ENCODE assay signal across 28 cellular contexts in the genomic region with DNA sequence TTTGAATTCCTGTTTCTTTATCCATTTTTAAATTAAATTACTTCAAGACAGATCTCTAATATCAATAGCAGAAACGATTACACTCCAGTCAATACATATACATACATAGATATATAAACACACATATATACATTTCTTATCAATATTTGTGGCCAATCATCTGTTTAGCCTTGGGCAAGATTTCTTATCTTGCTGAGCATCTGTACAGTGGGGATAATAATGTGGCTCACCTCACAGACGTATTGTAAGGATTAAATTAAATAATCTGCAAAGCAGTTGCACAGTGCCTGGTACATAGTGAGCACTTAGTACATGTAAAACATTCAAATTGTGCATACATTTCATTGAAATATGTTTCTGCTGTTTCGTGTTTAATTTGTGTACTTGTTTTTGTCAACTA. TPM values are rescaled to one million over a fixed set of nuclear protein-coding genes. Genes with fewer than 3 reads are reported as not detected.
"Had no signal": no experiment of that assay in that cellular context is flagged by ENCODE, and none has a peak within 500 bp of the region (broad histone marks: within the 10 kb centered on the region; RNA-seq: fewer than 3 reads in every experiment).

No MANE protein-coding gene starts in this region.

- H3K4me3 Mint-ChIP-seq: dendritic cell treated with granulocyte-macrophage colony-stimulating factor and Interleukin-4, amounts not matched to agents 40 ng/mL and 50 ng/mL, for 4 days; effector memory CD8-positive, alpha-beta T cell; endodermal cell had no signal

- H3K27me3 ChIP-seq: colonic mucosa, dorsolateral prefrontal cortex, esophagus muscularis mucosa, esophagus squamous epithelium, foreskin keratinocyte, gastrocnemius medialis, gastroesophageal sphincter, heart left ventricle, heart right ventricle, hepatocyte had no signal

- ATAC-seq: effector memory CD8-positive, alpha-beta T cell; esophagus mucosa; foreskin keratinocyte; gastrocnemius medialis; gastroesophageal sphincter; heart left ventricle; heart right ventricle had no signal

- H3K79me2 ChIP-seq: hepatocyte had no signal

- H3K4me2 ChIP-seq: hepatocyte had no signal

- DNase-seq: colonic mucosa; cortex of kidney; dermis blood vessel endothelial cell; dorsolateral prefrontal cortex; effector CD4-positive, alpha-beta T cell; effector CD8-positive, alpha-beta T cell; effector memory CD4-positive, alpha-beta T cell; effector memory CD8-positive, alpha-beta T cell; endodermal cell; erythroblast; esophagus squamous epithelium; foreskin fibroblast; foreskin keratinocyte; foreskin melanocyte; gastrocnemius medialis; head of caudate nucleus; heart left ventricle; heart right ventricle had no signal

- H3K4me1 Mint-ChIP-seq: endodermal cell had no signal

- H2AFZ ChIP-seq: hepatocyte had no signal

- H3K36me3 ChIP-seq: colonic mucosa, esophagus muscularis mucosa, esophagus squamous epithelium, gastrocnemius medialis, gastroesophageal sphincter, heart left ventricle, heart right ventricle had no signal

- H3K9me3 Mint-ChIP-seq: dendritic cell treated with granulocyte-macrophage colony-stimulating factor and Interleukin-4, amounts not matched to agents 40 ng/mL and 50 ng/mL, for 4 days; effector memory CD8-positive, alpha-beta T cell; endodermal cell had no signal

- H3K27me3 Mint-ChIP-seq: dendritic cell treated with granulocyte-macrophage colony-stimulating factor and Interleukin-4, amounts not matched to agents 40 ng/mL and 50 ng/mL, for 4 days; effector memory CD8-positive, alpha-beta T cell had no signal

- H3K4me3 ChIP-seq: colonic mucosa, coronary artery, dorsolateral prefrontal cortex, esophagus muscularis mucosa, esophagus squamous epithelium, gastrocnemius medialis, gastroesophageal sphincter, heart left ventricle, heart right ventricle, hepatocyte had no signal

- H3K9me3 ChIP-seq: colonic mucosa, esophagus muscularis mucosa, esophagus squamous epithelium, gastrocnemius medialis, gastroesophageal sphincter had no signal

- H3K27ac ChIP-seq: colonic mucosa, coronary artery, dorsolateral prefrontal cortex, epithelial cell of prostate, esophagus muscularis mucosa, esophagus squamous epithelium, foreskin keratinocyte, gastrocnemius medialis, gastroesophageal sphincter, heart left ventricle, heart right ventricle, hepatocyte had no signal

- H3K27ac Mint-ChIP-seq: dendritic cell treated with granulocyte-macrophage colony-stimulating factor and Interleukin-4, amounts not matched to agents 40 ng/mL and 50 ng/mL, for 4 days; effector memory CD8-positive, alpha-beta T cell; endodermal cell had no signal

- H3K4me1 ChIP-seq: colonic mucosa, esophagus squamous epithelium, foreskin keratinocyte, gastrocnemius medialis, heart right ventricle had no signal

RNA-seq across cellular contexts. Expression of gene CACNB2, which starts 17.5 kb away (rescaled TPM):
- total RNA-seq: dermis blood vessel endothelial cell, endothelial cell of umbilical vein, epithelial cell of proximal tubule, foreskin keratinocyte, glomerular endothelial cell had no signal
- polyA plus RNA-seq: endothelial cell of umbilical vein, foreskin keratinocyte had no signal
